ENCODE assay signal across 9 cellular contexts in genomic region chr16:85029413-85029794, GRCh38. TPM values are rescaled to one million over a fixed set of nuclear protein-coding genes. Genes with fewer than 3 reads are reported as not detected.
DNase-seq lines count a peak whose midpoint lies in the region; ATAC-seq, FAIRE-seq and TF ChIP-seq lines count a peak whose summit lies in the region.
"Had no signal": no experiment of that assay in that cellular context is flagged by ENCODE, and none has a peak within 500 bp of the region (broad histone marks: within the 10 kb centered on the region; RNA-seq: fewer than 3 reads in every experiment).

No MANE protein-coding gene starts in this region.

- SMC1A ChIA-PET in GM12878 (lab: Charles Lee; ENCODE audit: uncharacterized antibody, unreplicated experiment) = interaction anchor here (1.0 kb wide), 1 partner anchor 57 kb away, joined by 3 read pairs; no protein-coding TSS in a partner anchor

- TF ChIP-seq POLR2A in GM12878 (IDR thresholded peaks at IDR 0.05; ENCODE audit: low read depth, low read length) (no peak), thyroid gland (IDR thresholded peaks at IDR 0.05) (no peak)

- CTCF ChIA-PET in GM12878 (lab: Yijun Ruan, JAX) = interaction anchor here (1.1 kb wide), 1 partner anchor 57 kb away, joined by 4 read pairs; no protein-coding TSS in a partner anchor

- no peaks in the 10 kb centered on the region; the same call in 1 of the 2 replicates for H3K79me2 ChIP-seq in GM12878 (ENCODE audit: control insufficient read depth, insufficient read depth, low read length)

- H3K9me3 Mint-ChIP-seq in naive B cell = no peaks in the 10 kb centered on the region

- TF ChIP-seq CTCF in left ventricle myocardium inferior (IDR thresholded peaks at IDR 0.05; ENCODE audit: borderline replicate concordance) (no peak), GM12878 (IDR thresholded peaks at IDR 0.05 in 2 of 3, conservative IDR thresholded peaks at IDR 0.05 in 1 of 3; ENCODE audit: control insufficient read depth in 2 of 3, extremely low read depth in 1 of 3, insufficient read depth in 1 of 3, low read depth in 3 of 3, low read length in 3 of 3) (no peak), thyroid gland (IDR thresholded peaks at IDR 0.05) (no peak)

- no peak for DNase-seq in left ventricle myocardium inferior
- no peak for DNase-seq in cardiac septum (ENCODE audit: low spot score)
- peak; percentile 17 to 73 (median 49) for DNase-seq in T-helper 1 cell
- DNase-seq in GM12878 (ENCODE audit: low read depth, low spot score) = peak; percentile 20
- no peak for DNase-seq in naive B cell
- no peak for DNase-seq in thyroid gland
- DNase-seq in NCI-H1092 treated with DMSO at 0.1 percent for 48 hours (lab: John Stamatoyannopoulos, UW) = no peak

- in situ Hi-C loops in GM12878 (cut with MboI) = no loop called here

- RAD21 ChIA-PET in GM12878 (lab: Charles Lee; ENCODE audit: unreplicated experiment) = no interaction called here

- H3K9me3 ChIP-seq in left ventricle myocardium inferior (replicated peaks) (no peaks in the 10 kb centered on the region), GM12878 (replicated peaks; ENCODE audit: control insufficient read depth, insufficient read depth, low read length) (no peaks in the 10 kb centered on the region), thyroid gland (no peaks in the 10 kb centered on the region)

- H2AFZ ChIP-seq in GM12878 (ENCODE audit: control insufficient read depth, low read depth, low read length) = no peak overlapping the region; the same call in 1 of the 2 replicates

- H3K4me2 ChIP-seq in GM12878 (ENCODE audit: control insufficient read depth, insufficient read depth) = peak overlapping the region; percentile 100

- H3K4me3 ChIP-seq in left ventricle myocardium inferior = peak overlapping the region; percentile 86
- H3K4me3 ChIP-seq in GM12878 = peak overlapping the region; percentile 82
- H3K4me3 ChIP-seq in thyroid gland (replicated peaks in 1 of 3) = no peak overlapping the region
- H3K4me3 ChIP-seq: cardiac muscle cell had no signal

- peak; percentile 23 for FAIRE-seq in GM12878 (lab: Jason Lieb, UNC)

- TF ChIP-seq RAD21 in GM12878 (IDR thresholded peaks at IDR 0.05; ENCODE audit: insufficient read depth, low read depth, low read length) = no peak

- no peak for TF ChIP-seq EP300 in GM12878 (IDR thresholded peaks at IDR 0.05; ENCODE audit: borderline replicate concordance in 1 of 2, control insufficient read depth in 1 of 2, low read depth in 2 of 2, low read length in 2 of 2)

- ATAC-seq in GM12878 = peak; percentile 77
- no peak for ATAC-seq in naive B cell (ENCODE audit: low read depth in 2 of 2)
- ATAC-seq in HG02885 (IDR thresholded peaks at IDR 0.05; ENCODE audit: poor library complexity, unreplicated experiment) = no peak

- BruUV-seq in GM12878 (replicated peaks; lab: Mats Ljungman, UMichigan) = TSS peak; percentile 58

- H3K27me3 ChIP-seq in left ventricle myocardium inferior (ENCODE audit: low read depth) = no peaks in the 10 kb centered on the region
- H3K27me3 ChIP-seq in GM12878 (replicated peaks in 1 of 2; ENCODE audit: control insufficient read depth in 2 of 2, insufficient read depth in 2 of 2, low read length in 1 of 2) = no peaks in the 10 kb centered on the region
- H3K27me3 ChIP-seq in thyroid gland = no peaks in the 10 kb centered on the region
- H3K27me3 ChIP-seq: cardiac muscle cell had no signal

- intact Hi-C loops in left ventricle myocardium inferior (cut with micrococcal nuclease) = no loop called here
- intact Hi-C loops in cardiac septum (cut with DNase I) = no loop called here
- intact Hi-C loops in GM12878 (cut with micrococcal nuclease; ENCODE audit: unreplicated experiment) = loop anchor here (2.0 to 5.0 kb wide), 2 partner anchors 25 to 58 kb away; no protein-coding TSS in a partner anchor
- intact Hi-C loops in thyroid gland (cut with DNase I) = no loop called here

- 0% methylated on average over 5 of the region's 5 CpGs for WGBS in GM12878 (ENCODE audit: insufficient coverage, insufficient replicate concordance, low lambda C conversion rate, missing lambda C conversion rate)
- WGBS in thyroid gland, 2 donors = 63 to 74% methylated on average over 5 of the region's 5 CpGs

- H3K36me3 ChIP-seq in left ventricle myocardium inferior (no peaks in the 10 kb centered on the region), GM12878 (ENCODE audit: control insufficient read depth in 2 of 2, insufficient read depth in 2 of 2, low read length in 1 of 2) (no peaks in the 10 kb centered on the region), thyroid gland (no peaks in the 10 kb centered on the region)
- H3K36me3 ChIP-seq: cardiac muscle cell had no signal

- H3K36me3 Mint-ChIP-seq in naive B cell = no peaks in the 10 kb centered on the region

- H3K27me3 Mint-ChIP-seq in naive B cell = peaks cover 0 to 21% (median 4%) of the 10 kb centered on the region in 3 donors

- H3K27ac Mint-ChIP-seq in naive B cell = peak overlapping the region in 1 of 6 donors; percentile 90

- H3K4me1 ChIP-seq in left ventricle myocardium inferior = peaks cover 32% of the 10 kb centered on the region
- H3K4me1 ChIP-seq in GM12878 (ENCODE audit: control insufficient read depth, insufficient read depth, low read length) = peaks cover 20% of the 10 kb centered on the region
- peaks cover 10 to 22% of the 10 kb centered on the region in 2 donors for H3K4me1 ChIP-seq in thyroid gland

- H3K4me3 Mint-ChIP-seq in naive B cell = peak overlapping the region in 6 of 8 donors; percentile 12 to 91 (median 85)

- no peaks in the 10 kb centered on the region for H4K20me1 ChIP-seq in GM12878 (ENCODE audit: control insufficient read depth, insufficient read depth)

- peaks cover 21 to 39% (median 35%) of the 10 kb centered on the region in 3 donors for H3K4me1 Mint-ChIP-seq in naive B cell

- POLR2A ChIA-PET in GM12878 (lab: Charles Lee) = no interaction called here

- H3K27ac ChIP-seq in left ventricle myocardium inferior (replicated peaks) (peak overlapping the region; percentile 77), GM12878 (ENCODE audit: control insufficient read depth, insufficient read depth) (0 out of 2 replicates have a peak overlapping the region, but pooled peaks have one; percentile 15), thyroid gland (peak overlapping the region in 2 of 3 donors; percentile 2 to 83)
- H3K27ac ChIP-seq: cardiac muscle cell had no signal

- H3K9ac ChIP-seq in GM12878 (ENCODE audit: control insufficient read depth, insufficient read depth, low read length) = no peak overlapping the region

TF ChIP-seq in GM12878, 131 proteins besides CTCF, POLR2A, EP300 and RAD21 (continues in another document):
- TF ChIP-seq MXI1 (IDR thresholded peaks at IDR 0.05; ENCODE audit: low read depth, low read length) = no peak

RNA-seq across cellular contexts. Expression of gene KIAA0513, which starts 1.8 kb away (rescaled TPM):
- 10.0 TPM for total RNA-seq in left ventricle myocardium inferior
- total RNA-seq in cardiac septum = 8.3 TPM
- 3.5 and 4.8 TPM in 2 replicates for total RNA-seq in GM12878 (2013; cell fraction: nucleolus; rRNA removed)
- total RNA-seq in GM12878 (2014; rRNA removed) = 1.8 and 2.3 TPM in 2 replicates
- total RNA-seq in GM12878 (2014; rRNA removed; fragmentation: Illumina TruSeq; extraction: Trizol) = 2.3 and 2.4 TPM in 2 replicates
- total RNA-seq in GM12878 (2021) = 4.3 and 4.6 TPM in 2 replicates
- 1.4 TPM for polyA plus RNA-seq in GM12878 (2011; ENCODE audit: low read depth)
- 0.29 and 0.65 TPM in 2 replicates for polyA plus RNA-seq in GM12878 (2011; rRNA removed)
- polyA plus RNA-seq in GM12878 (2011; cell fraction: cytosol; rRNA removed) = 0.79 and 0.81 TPM in 2 replicates
- 1.0 and 1.1 TPM in 2 replicates for polyA plus RNA-seq in GM12878 (2011; cell fraction: nucleus; rRNA removed)
- 3.0 and 3.8 TPM in 2 replicates for polyA plus RNA-seq in GM12878 (2012)
- polyA plus RNA-seq in GM12878 (2014; fragmentation: Illumina TruSeq; extraction: Trizol) = 1.2 and 2.2 TPM in 2 replicates
- under 1 TPM; 0.14 to 0.22 TPM for polyA plus RNA-seq in GM12878 (2014; fragmentation: Nextera tagmentation; extraction: Ambion mirVana)
- 2.4 and 3.5 TPM in 2 replicates for polyA plus RNA-seq in GM12878 (2014; rRNA removed)
- 1 to 10 TPM; 1.5 to 5.8 TPM for polyA plus RNA-seq in GM12878 (2016; fragmentation: Nextera tagmentation; extraction: Ambion mirVana)
- 0.82 and 1.2 TPM in 2 replicates for polyA minus RNA-seq in GM12878 (2011; rRNA and poly(A)+ RNA removed)
- polyA minus RNA-seq in GM12878 (2011; cell fraction: cytosol; rRNA and poly(A)+ RNA removed) = 0.10 TPM in 1 of 2 replicates, not detected in the other
- polyA minus RNA-seq in GM12878 (2011; cell fraction: nucleus; rRNA and poly(A)+ RNA removed) = 0.85 and 1.4 TPM in 2 replicates
- polyA plus RNA-seq in naive B cell (ENCODE audit: low read depth in 6 of 6) = 1 to 10 TPM in 5 of 6 donors, under 1 TPM in 1; 0.89 to 3.1 (median 1.3) TPM
- total RNA-seq in thyroid gland = 1 to 10 TPM; 6.2 to 8.4 (median 7.5) TPM

RNA-seq across cellular contexts. Expression of gene ZDHHC7, which starts 18.1 kb away (rescaled TPM):
- total RNA-seq in left ventricle myocardium inferior (36.8 TPM), cardiac septum (43.7 TPM), GM12878 (2014; rRNA removed) (21.7 and 26.0 TPM in 2 replicates), GM12878 (2014; rRNA removed; fragmentation: Illumina TruSeq; extraction: Trizol) (17.9 and 18.8 TPM in 2 replicates), GM12878 (2021) (23.3 and 23.8 TPM in 2 replicates), thyroid gland (10 to 100 TPM; 49.8 to 59.2 (median 54.3) TPM)
- total RNA-seq in GM12878 (2013; cell fraction: nucleolus; rRNA removed) = 27.1 and 33.1 TPM in 2 replicates
- polyA plus RNA-seq in GM12878 (2011; ENCODE audit: low read depth) = 13.8 TPM
- polyA plus RNA-seq in GM12878 (2011; rRNA removed) (12.6 and 19.4 TPM in 2 replicates), GM12878 (2014; fragmentation: Illumina TruSeq; extraction: Trizol) (25.4 and 29.0 TPM in 2 replicates), GM12878 (2014; fragmentation: Nextera tagmentation; extraction: Ambion mirVana) (1 to 10 TPM in 1 of 2 experiments, under 1 TPM in 1; 0.87 to 2.8 TPM), GM12878 (2014; rRNA removed) (21.4 and 22.3 TPM in 2 replicates), GM12878 (2016; fragmentation: Nextera tagmentation; extraction: Ambion mirVana) (10 to 100 TPM; 12.9 to 20.7 TPM), naive B cell (ENCODE audit: low read depth in 6 of 6) (10 to 100 TPM; 29.5 to 41.4 (median 38.2) TPM)
- 33.2 and 37.3 TPM in 2 replicates for polyA plus RNA-seq in GM12878 (2011; cell fraction: cytosol; rRNA removed)
- polyA plus RNA-seq in GM12878 (2011; cell fraction: nucleus; rRNA removed) = 26.3 and 37.5 TPM in 2 replicates
- polyA plus RNA-seq in GM12878 (2012) = 18.0 and 19.3 TPM in 2 replicates
- polyA minus RNA-seq in GM12878 (2011; rRNA and poly(A)+ RNA removed) = 11.7 and 18.3 TPM in 2 replicates
- 6.9 and 10.5 TPM in 2 replicates for polyA minus RNA-seq in GM12878 (2011; cell fraction: cytosol; rRNA and poly(A)+ RNA removed)
- polyA minus RNA-seq in GM12878 (2011; cell fraction: nucleus; rRNA and poly(A)+ RNA removed) = 6.6 and 9.9 TPM in 2 replicates

Comparison
In these comparisons a context has a peak if more than half of its experiments do, and no peak if none do; other contexts are left out.
1. DNase-seq: peak in T-helper 1 cell (5 of 5) and GM12878 (single experiment); none in left ventricle myocardium inferior (single experiment), cardiac septum (single experiment), naive B cell (single experiment), thyroid gland (0 of 2) and NCI-H1092 treated with DMSO at 0.1 percent for 48 hours (single experiment).
2. H3K27ac ChIP-seq: peak in every context shown above with its lines; median percentile 77 in left ventricle myocardium inferior; 42 in thyroid gland; 15 in GM12878.
3. H3K4me3 ChIP-seq: peak in left ventricle myocardium inferior (single experiment) and GM12878 (single experiment); none in thyroid gland (0 of 3).